In the genomic region with DNA sequence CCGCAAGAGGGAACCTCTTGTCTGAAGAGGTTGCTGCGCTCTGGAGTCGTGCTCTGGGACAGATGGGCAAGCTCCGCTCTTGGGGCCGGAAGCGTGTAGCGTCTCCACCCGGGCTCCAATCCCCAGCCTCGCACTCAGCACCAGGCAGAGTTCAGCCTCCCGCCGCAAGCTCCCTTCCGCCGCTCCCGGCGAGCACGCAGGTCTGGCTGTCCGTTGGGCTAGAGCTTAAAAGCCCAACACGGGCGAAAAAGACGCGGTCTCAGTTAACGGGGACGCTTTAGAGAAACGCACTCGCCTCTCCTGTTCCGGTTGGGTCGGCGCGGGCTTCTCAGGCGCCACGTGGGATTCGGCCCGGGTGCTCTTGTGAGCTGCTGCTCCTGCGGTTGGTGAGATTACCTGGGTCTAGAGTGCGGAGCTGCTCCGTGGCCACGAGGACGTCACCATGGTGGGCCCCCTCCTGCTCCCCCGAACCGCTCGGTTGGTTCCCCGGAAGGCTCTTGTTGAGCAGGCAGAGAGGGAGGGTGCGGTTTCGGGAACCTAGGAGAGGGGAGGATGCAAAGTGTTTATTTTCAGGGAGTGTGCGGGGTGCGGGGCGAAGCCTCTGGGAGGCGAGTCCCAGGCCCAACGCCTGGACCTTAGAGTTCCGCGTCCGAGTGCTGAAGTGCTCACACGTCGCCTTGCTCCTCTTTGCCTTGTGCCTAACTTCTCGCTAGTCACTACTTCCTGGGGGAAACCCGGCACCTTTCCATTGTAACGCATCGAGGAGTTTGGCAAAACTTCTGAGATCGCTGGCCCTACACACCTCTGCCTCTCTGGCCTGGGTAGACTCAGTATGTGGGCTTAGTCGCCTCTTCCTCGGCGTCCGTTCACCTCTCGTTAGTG, we compare ENCODE assay signal across 1 cellular context.
TF ChIP-seq lines count a peak whose summit lies in the region.

A gene (plus strand): TSS at position 331 of the 882 bp plus-strand sequence. CDS start 112 bp downstream, at position 443.

TF ChIP-seq in HEK293, 187 proteins besides CTCF, POLR2A, EP300 and RAD21 (continued from another document and continues in another):
- TF ChIP-seq GLIS1 (tag by site-specific recombination; IDR thresholded peaks at IDR 0.05) (peak; percentile 24; the same call in 1 of the 2 replicates), SP3 (tag by site-specific recombination; IDR thresholded peaks at IDR 0.05) (0 out of 2 replicates have a peak, but pooled peaks have one; percentile 16), OVOL3 (tag by site-specific recombination; IDR thresholded peaks at IDR 0.05) (no peak), ZNF514 (tag by site-specific recombination; IDR thresholded peaks at IDR 0.05) (no peak), ZNF433 (tag by site-specific recombination; IDR thresholded peaks at IDR 0.05; ENCODE audit: low read depth) (no peak), ZNF416 (tag by site-specific recombination; IDR thresholded peaks at IDR 0.05) (no peak), ZFP41 (tag by site-specific recombination; IDR thresholded peaks at IDR 0.05; ENCODE audit: borderline replicate concordance) (no peak), FEZF1 (tag by site-specific recombination; IDR thresholded peaks at IDR 0.05) (no peak), ZNF274 (IDR thresholded peaks at IDR 0.05; ENCODE audit: low read length) (no peak), ZNF274 (tag by site-specific recombination; IDR thresholded peaks at IDR 0.05; ENCODE audit: borderline replicate concordance) (no peak), ZNF341 (tag by site-specific recombination; IDR thresholded peaks at IDR 0.05; ENCODE audit: low read depth) (peak; percentile 86), ZFP3 (tag by site-specific recombination; IDR thresholded peaks at IDR 0.05; ENCODE audit: low read depth) (no peak), ZNF600 (tag by site-specific recombination; IDR thresholded peaks at IDR 0.05) (peak; percentile 13; the same call in 1 of the 2 replicates), ZNF391 (tag by site-specific recombination; IDR thresholded peaks at IDR 0.05; ENCODE audit: borderline replicate concordance, low read depth) (peak; percentile 56), ZNF777 (tag by site-specific recombination; IDR thresholded peaks at IDR 0.05; ENCODE audit: borderline replicate concordance) (no peak), ZNF76 (tag by site-specific recombination; IDR thresholded peaks at IDR 0.05; ENCODE audit: borderline replicate concordance, low read depth) (peak; percentile 63; the same call in 1 of the 2 replicates), ZNF660 (tag by site-specific recombination; IDR thresholded peaks at IDR 0.05) (peak; percentile 92), ZNF2 (tag by site-specific recombination; IDR thresholded peaks at IDR 0.05) (no peak; the same call in 1 of the 2 replicates), ZFP69B (tag by site-specific recombination; IDR thresholded peaks at IDR 0.05) (peak; percentile 96), ZNF184 (tag by site-specific recombination; IDR thresholded peaks at IDR 0.05) (no peak), ZNF701 (tag by site-specific recombination; IDR thresholded peaks at IDR 0.05) (no peak), ZNF302 (tag by site-specific recombination; IDR thresholded peaks at IDR 0.05; ENCODE audit: low read depth) (no peak), ZNF621 (tag by site-specific recombination; IDR thresholded peaks at IDR 0.05) (no peak), HOXA7 (CRISPR knock-in tag; IDR thresholded peaks at IDR 0.05; ENCODE audit: borderline replicate concordance) (no peak), ZNF658 (tag by site-specific recombination; IDR thresholded peaks at IDR 0.05) (no peak), OSR2 (tag by site-specific recombination; IDR thresholded peaks at IDR 0.05) (no peak), ZBTB21 (tag by site-specific recombination; IDR thresholded peaks at IDR 0.05) (peak; percentile 40; the same call in 1 of the 2 replicates), ZNF48 (tag by site-specific recombination; IDR thresholded peaks at IDR 0.05) (no peak), ZNF670 (tag by site-specific recombination; IDR thresholded peaks at IDR 0.05; ENCODE audit: low read depth) (no peak), ZNF24 (tag by site-specific recombination; IDR thresholded peaks at IDR 0.05) (no peak; the same call in 1 of the 2 replicates), ZNF10 (tag by site-specific recombination; IDR thresholded peaks at IDR 0.05) (0 out of 2 replicates have a peak, but pooled peaks have one; percentile 9)
- TF ChIP-seq, protein P1, sequence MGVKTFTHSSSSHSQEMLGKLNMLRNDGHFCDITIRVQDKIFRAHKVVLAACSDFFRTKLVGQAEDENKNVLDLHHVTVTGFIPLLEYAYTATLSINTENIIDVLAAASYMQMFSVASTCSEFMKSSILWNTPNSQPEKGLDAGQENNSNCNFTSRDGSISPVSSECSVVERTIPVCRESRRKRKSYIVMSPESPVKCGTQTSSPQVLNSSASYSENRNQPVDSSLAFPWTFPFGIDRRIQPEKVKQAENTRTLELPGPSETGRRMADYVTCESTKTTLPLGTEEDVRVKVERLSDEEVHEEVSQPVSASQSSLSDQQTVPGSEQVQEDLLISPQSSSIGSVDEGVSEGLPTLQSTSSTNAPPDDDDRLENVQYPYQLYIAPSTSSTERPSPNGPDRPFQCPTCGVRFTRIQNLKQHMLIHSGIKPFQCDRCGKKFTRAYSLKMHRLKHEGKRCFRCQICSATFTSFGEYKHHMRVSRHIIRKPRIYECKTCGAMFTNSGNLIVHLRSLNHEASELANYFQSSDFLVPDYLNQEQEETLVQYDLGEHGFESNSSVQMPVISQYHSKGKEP (tag by site-specific recombination; IDR thresholded peaks at IDR 0.05), result no peak
- TF ChIP-seq, protein P2, sequence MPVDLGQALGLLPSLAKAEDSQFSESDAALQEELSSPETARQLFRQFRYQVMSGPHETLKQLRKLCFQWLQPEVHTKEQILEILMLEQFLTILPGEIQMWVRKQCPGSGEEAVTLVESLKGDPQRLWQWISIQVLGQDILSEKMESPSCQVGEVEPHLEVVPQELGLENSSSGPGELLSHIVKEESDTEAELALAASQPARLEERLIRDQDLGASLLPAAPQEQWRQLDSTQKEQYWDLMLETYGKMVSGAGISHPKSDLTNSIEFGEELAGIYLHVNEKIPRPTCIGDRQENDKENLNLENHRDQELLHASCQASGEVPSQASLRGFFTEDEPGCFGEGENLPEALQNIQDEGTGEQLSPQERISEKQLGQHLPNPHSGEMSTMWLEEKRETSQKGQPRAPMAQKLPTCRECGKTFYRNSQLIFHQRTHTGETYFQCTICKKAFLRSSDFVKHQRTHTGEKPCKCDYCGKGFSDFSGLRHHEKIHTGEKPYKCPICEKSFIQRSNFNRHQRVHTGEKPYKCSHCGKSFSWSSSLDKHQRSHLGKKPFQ (tag by site-specific recombination; IDR thresholded peaks at IDR 0.05), result 0 out of 2 replicates have a peak, but pooled peaks have one; percentile 10
- TF ChIP-seq, protein P3, sequence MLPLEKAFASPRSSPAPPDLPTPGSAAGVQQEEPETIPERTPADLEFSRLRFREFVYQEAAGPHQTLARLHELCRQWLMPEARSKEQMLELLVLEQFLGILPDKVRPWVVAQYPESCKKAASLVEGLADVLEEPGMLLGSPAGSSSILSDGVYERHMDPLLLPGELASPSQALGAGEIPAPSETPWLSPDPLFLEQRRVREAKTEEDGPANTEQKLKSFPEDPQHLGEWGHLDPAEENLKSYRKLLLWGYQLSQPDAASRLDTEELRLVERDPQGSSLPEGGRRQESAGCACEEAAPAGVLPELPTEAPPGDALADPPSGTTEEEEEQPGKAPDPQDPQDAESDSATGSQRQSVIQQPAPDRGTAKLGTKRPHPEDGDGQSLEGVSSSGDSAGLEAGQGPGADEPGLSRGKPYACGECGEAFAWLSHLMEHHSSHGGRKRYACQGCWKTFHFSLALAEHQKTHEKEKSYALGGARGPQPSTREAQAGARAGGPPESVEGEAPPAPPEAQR (tag by site-specific recombination; IDR thresholded peaks at IDR 0.05), result no peak
- TF ChIP-seq, protein P4, sequence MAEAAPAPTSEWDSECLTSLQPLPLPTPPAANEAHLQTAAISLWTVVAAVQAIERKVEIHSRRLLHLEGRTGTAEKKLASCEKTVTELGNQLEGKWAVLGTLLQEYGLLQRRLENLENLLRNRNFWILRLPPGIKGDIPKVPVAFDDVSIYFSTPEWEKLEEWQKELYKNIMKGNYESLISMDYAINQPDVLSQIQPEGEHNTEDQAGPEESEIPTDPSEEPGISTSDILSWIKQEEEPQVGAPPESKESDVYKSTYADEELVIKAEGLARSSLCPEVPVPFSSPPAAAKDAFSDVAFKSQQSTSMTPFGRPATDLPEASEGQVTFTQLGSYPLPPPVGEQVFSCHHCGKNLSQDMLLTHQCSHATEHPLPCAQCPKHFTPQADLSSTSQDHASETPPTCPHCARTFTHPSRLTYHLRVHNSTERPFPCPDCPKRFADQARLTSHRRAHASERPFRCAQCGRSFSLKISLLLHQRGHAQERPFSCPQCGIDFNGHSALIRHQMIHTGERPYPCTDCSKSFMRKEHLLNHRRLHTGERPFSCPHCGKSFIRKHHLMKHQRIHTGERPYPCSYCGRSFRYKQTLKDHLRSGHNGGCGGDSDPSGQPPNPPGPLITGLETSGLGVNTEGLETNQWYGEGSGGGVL (tag by site-specific recombination; IDR thresholded peaks at IDR 0.05), result no peak
- TF ChIP-seq, protein P5, sequence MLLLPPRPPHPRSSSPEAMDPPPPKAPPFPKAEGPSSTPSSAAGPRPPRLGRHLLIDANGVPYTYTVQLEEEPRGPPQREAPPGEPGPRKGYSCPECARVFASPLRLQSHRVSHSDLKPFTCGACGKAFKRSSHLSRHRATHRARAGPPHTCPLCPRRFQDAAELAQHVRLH (tag by site-specific recombination; IDR thresholded peaks at IDR 0.05), result peak; percentile 86
- TF ChIP-seq, protein P6, sequence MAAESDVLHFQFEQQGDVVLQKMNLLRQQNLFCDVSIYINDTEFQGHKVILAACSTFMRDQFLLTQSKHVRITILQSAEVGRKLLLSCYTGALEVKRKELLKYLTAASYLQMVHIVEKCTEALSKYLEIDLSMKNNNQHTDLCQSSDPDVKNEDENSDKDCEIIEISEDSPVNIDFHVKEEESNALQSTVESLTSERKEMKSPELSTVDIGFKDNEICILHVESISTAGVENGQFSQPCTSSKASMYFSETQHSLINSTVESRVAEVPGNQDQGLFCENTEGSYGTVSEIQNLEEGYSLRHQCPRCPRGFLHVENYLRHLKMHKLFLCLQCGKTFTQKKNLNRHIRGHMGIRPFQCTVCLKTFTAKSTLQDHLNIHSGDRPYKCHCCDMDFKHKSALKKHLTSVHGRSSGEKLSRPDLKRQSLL (tag by site-specific recombination; IDR thresholded peaks at IDR 0.05), result peak; percentile 34; the same call in 1 of the 2 replicates
- TF ChIP-seq, protein P7, sequence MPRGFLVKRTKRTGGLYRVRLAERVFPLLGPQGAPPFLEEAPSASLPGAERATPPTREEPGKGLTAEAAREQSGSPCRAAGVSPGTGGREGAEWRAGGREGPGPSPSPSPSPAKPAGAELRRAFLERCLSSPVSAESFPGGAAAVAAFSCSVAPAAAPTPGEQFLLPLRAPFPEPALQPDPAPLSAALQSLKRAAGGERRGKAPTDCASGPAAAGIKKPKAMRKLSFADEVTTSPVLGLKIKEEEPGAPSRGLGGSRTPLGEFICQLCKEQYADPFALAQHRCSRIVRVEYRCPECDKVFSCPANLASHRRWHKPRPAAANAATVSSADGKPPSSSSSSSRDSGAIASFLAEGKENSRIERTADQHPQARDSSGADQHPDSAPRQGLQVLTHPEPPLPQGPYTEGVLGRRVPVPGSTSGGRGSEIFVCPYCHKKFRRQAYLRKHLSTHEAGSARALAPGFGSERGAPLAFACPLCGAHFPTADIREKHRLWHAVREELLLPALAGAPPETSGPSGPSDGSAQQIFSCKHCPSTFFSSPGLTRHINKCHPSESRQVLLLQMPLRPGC (tag by site-specific recombination; IDR thresholded peaks at IDR 0.05), result peak; percentile 24; the same call in 1 of the 2 replicates
- TF ChIP-seq, protein P8, sequence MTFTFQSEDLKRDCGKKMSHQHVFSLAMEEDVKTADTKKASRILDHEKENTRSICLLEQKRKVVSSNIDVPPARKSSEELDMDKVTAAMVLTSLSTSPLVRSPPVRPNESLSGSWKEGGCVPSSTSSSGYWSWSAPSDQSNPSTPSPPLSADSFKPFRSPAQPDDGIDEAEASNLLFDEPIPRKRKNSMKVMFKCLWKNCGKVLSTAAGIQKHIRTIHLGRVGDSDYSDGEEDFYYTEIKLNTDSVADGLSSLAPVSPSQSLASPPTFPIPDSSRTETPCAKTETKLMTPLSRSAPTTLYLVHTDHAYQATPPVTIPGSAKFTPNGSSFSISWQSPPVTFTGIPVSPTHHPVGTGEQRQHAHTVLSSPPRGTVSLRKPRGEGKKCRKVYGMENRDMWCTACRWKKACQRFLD (tag by site-specific recombination; IDR thresholded peaks at IDR 0.05), result no peak
- TF ChIP-seq, protein P9, sequence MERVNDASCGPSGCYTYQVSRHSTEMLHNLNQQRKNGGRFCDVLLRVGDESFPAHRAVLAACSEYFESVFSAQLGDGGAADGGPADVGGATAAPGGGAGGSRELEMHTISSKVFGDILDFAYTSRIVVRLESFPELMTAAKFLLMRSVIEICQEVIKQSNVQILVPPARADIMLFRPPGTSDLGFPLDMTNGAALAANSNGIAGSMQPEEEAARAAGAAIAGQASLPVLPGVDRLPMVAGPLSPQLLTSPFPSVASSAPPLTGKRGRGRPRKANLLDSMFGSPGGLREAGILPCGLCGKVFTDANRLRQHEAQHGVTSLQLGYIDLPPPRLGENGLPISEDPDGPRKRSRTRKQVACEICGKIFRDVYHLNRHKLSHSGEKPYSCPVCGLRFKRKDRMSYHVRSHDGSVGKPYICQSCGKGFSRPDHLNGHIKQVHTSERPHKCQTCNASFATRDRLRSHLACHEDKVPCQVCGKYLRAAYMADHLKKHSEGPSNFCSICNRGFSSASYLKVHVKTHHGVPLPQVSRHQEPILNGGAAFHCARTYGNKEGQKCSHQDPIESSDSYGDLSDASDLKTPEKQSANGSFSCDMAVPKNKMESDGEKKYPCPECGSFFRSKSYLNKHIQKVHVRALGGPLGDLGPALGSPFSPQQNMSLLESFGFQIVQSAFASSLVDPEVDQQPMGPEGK (tag by site-specific recombination; IDR thresholded peaks at IDR 0.05), result peak; percentile 44; the same call in 1 of the 2 replicates
- TF ChIP-seq, protein P10, sequence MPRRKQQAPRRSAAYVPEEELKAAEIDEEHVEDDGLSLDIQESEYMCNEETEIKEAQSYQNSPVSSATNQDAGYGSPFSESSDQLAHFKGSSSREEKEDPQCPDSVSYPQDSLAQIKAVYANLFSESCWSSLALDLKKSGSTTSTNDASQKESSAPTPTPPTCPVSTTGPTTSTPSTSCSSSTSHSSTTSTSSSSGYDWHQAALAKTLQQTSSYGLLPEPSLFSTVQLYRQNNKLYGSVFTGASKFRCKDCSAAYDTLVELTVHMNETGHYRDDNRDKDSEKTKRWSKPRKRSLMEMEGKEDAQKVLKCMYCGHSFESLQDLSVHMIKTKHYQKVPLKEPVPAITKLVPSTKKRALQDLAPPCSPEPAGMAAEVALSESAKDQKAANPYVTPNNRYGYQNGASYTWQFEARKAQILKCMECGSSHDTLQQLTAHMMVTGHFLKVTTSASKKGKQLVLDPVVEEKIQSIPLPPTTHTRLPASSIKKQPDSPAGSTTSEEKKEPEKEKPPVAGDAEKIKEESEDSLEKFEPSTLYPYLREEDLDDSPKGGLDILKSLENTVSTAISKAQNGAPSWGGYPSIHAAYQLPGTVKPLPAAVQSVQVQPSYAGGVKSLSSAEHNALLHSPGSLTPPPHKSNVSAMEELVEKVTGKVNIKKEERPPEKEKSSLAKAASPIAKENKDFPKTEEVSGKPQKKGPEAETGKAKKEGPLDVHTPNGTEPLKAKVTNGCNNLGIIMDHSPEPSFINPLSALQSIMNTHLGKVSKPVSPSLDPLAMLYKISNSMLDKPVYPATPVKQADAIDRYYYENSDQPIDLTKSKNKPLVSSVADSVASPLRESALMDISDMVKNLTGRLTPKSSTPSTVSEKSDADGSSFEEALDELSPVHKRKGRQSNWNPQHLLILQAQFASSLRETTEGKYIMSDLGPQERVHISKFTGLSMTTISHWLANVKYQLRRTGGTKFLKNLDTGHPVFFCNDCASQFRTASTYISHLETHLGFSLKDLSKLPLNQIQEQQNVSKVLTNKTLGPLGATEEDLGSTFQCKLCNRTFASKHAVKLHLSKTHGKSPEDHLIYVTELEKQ (tag by site-specific recombination; IDR thresholded peaks at IDR 0.05; ENCODE audit: borderline replicate concordance), result no peak
